Comparison of ENCODE assay signal across 1 cellular context in the genomic region with DNA sequence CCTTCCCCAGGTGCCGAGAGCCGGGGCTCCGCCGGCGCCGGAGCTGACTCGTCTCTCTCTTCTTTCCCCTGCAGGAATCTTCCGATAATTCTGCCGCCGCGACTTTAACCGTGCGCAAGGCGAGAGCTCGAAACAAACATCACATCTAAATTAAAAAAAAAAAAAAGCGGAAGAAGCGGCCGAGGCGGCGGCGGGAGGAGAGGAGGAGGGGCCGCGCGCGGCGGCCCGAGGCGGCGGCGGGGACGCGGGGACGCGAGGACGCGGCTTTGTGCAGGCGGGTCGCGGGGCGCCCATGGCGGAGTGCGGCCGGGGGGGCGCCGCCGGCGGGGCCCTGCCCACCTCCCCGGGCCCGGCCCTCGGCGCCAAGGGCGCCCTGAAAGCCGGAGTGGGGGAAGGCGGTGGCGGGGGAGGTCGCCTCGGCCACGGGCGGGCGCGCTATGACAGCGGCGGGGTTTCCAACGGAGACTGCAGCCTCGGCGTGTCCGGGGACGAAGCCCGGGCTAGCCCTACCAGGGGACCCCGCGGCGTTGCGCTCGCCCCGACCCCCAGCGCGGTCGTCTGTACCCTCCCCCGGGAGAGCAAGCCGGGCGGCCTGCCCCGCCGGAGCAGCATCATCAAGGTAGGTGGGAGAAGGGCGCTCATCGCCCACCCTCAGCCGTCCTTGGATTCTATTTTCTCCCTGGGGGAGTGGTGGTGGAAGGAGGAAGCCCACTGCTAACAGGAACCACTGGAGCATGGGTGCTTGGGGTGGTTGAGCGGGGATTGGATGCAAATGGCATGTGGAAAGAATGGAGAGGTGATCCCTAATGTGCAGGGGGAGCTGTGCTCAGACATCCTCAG.
TF ChIP-seq lines count a peak whose summit lies in the region.

A gene (plus strand): TSS at position 208 of the 840 bp plus-strand sequence. CDS start 85 bp downstream, at position 293.

TF ChIP-seq in HEK293, 187 proteins besides CTCF, POLR2A, EP300 and RAD21 (continued from another document):
- TF ChIP-seq, protein P1, sequence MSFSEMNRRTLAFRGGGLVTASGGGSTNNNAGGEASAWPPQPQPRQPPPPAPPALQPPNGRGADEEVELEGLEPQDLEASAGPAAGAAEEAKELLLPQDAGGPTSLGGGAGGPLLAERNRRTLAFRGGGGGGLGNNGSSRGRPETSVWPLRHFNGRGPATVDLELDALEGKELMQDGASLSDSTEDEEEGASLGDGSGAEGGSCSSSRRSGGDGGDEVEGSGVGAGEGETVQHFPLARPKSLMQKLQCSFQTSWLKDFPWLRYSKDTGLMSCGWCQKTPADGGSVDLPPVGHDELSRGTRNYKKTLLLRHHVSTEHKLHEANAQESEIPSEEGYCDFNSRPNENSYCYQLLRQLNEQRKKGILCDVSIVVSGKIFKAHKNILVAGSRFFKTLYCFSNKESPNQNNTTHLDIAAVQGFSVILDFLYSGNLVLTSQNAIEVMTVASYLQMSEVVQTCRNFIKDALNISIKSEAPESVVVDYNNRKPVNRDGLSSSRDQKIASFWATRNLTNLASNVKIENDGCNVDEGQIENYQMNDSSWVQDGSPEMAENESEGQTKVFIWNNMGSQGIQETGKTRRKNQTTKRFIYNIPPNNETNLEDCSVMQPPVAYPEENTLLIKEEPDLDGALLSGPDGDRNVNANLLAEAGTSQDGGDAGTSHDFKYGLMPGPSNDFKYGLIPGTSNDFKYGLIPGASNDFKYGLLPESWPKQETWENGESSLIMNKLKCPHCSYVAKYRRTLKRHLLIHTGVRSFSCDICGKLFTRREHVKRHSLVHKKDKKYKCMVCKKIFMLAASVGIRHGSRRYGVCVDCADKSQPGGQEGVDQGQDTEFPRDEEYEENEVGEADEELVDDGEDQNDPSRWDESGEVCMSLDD (tag by site-specific recombination; IDR thresholded peaks at IDR 0.05) = peak; percentile 51; the same call in 1 of the 2 replicates
- TF ChIP-seq OVOL3 (tag by site-specific recombination; IDR thresholded peaks at IDR 0.05) (no peak), ZNF354C (tag by site-specific recombination; IDR thresholded peaks at IDR 0.05; ENCODE audit: borderline replicate concordance, low read depth) (no peak), ZNF521 (tag by site-specific recombination; IDR thresholded peaks at IDR 0.05) (no peak), TCF7L2 (IDR thresholded peaks at IDR 0.05; ENCODE audit: borderline replicate concordance, low read depth, low read length) (no peak), GLI2 (tag by site-specific recombination; IDR thresholded peaks at IDR 0.05; ENCODE audit: borderline replicate concordance, low read depth) (no peak), ZNF621 (tag by site-specific recombination; IDR thresholded peaks at IDR 0.05) (no peak), KLF9 (tag by site-specific recombination; IDR thresholded peaks at IDR 0.05; ENCODE audit: low read depth) (no peak), ZIC2 (tag by site-specific recombination; IDR thresholded peaks at IDR 0.05) (peak; percentile 54), ZNF404 (tag by site-specific recombination; IDR thresholded peaks at IDR 0.05) (no peak), ZNF157 (tag by site-specific recombination; IDR thresholded peaks at IDR 0.05) (no peak), ZBTB17 (tag by site-specific recombination; IDR thresholded peaks at IDR 0.05) (peak; percentile 92)
- TF ChIP-seq, protein P2, sequence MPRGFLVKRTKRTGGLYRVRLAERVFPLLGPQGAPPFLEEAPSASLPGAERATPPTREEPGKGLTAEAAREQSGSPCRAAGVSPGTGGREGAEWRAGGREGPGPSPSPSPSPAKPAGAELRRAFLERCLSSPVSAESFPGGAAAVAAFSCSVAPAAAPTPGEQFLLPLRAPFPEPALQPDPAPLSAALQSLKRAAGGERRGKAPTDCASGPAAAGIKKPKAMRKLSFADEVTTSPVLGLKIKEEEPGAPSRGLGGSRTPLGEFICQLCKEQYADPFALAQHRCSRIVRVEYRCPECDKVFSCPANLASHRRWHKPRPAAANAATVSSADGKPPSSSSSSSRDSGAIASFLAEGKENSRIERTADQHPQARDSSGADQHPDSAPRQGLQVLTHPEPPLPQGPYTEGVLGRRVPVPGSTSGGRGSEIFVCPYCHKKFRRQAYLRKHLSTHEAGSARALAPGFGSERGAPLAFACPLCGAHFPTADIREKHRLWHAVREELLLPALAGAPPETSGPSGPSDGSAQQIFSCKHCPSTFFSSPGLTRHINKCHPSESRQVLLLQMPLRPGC (tag by site-specific recombination; IDR thresholded peaks at IDR 0.05) = no peak
- TF ChIP-seq, protein P3, sequence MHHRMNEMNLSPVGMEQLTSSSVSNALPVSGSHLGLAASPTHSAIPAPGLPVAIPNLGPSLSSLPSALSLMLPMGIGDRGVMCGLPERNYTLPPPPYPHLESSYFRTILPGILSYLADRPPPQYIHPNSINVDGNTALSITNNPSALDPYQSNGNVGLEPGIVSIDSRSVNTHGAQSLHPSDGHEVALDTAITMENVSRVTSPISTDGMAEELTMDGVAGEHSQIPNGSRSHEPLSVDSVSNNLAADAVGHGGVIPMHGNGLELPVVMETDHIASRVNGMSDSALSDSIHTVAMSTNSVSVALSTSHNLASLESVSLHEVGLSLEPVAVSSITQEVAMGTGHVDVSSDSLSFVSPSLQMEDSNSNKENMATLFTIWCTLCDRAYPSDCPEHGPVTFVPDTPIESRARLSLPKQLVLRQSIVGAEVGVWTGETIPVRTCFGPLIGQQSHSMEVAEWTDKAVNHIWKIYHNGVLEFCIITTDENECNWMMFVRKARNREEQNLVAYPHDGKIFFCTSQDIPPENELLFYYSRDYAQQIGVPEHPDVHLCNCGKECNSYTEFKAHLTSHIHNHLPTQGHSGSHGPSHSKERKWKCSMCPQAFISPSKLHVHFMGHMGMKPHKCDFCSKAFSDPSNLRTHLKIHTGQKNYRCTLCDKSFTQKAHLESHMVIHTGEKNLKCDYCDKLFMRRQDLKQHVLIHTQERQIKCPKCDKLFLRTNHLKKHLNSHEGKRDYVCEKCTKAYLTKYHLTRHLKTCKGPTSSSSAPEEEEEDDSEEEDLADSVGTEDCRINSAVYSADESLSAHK (tag by site-specific recombination; IDR thresholded peaks at IDR 0.05) = no peak
- TF ChIP-seq, protein P4, sequence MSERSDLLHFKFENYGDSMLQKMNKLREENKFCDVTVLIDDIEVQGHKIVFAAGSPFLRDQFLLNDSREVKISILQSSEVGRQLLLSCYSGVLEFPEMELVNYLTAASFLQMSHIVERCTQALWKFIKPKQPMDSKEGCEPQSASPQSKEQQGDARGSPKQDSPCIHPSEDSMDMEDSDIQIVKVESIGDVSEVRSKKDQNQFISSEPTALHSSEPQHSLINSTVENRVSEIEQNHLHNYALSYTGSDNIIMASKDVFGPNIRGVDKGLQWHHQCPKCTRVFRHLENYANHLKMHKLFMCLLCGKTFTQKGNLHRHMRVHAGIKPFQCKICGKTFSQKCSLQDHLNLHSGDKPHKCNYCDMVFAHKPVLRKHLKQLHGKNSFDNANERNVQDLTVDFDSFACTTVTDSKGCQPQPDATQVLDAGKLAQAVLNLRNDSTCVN (tag by site-specific recombination; optimal IDR thresholded peaks at IDR 0.05) = peak; percentile 54
- TF ChIP-seq, protein P5, sequence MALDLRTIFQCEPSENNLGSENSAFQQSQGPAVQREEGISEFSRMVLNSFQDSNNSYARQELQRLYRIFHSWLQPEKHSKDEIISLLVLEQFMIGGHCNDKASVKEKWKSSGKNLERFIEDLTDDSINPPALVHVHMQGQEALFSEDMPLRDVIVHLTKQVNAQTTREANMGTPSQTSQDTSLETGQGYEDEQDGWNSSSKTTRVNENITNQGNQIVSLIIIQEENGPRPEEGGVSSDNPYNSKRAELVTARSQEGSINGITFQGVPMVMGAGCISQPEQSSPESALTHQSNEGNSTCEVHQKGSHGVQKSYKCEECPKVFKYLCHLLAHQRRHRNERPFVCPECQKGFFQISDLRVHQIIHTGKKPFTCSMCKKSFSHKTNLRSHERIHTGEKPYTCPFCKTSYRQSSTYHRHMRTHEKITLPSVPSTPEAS (tag by site-specific recombination; IDR thresholded peaks at IDR 0.05) = no peak
